8 cellular contexts compared by ENCODE assay signal in the genomic region with DNA sequence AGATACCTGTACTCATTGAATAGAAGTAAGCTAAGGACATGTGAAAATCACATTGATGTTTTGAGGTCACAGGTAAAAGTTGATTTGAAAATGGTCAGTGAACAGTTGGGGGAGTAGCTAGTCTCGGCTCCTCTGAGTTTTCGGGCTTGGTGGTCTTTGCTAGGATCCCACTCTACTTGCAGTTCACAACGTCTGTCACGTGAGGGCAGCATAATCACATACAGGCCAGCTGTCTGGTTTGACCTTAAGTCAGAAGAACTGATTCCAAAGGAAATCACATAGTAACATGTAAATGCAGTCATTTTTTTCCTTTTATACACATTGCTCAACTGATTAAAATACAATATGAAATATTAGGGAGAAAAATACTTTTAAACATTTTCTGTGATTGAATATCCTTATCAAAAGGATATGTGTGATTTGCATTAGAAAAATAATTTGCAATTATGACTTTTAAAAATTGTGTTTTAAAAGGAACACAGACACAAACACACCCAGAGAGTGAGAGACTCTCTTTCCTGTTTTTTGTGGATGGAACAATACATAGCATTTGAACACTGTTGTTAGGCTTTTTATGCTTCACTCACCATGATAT. TPM values are rescaled to one million over a fixed set of nuclear protein-coding genes. Genes with fewer than 3 reads are reported as not detected.
A peak's percentile ranks its signal among the peaks of the same experiment; 100 is the strongest.
DNase-seq lines count a peak whose midpoint lies in the region; ATAC-seq and TF ChIP-seq lines count a peak whose summit lies in the region.

No MANE protein-coding gene starts in this region.

- H3K4me1 ChIP-seq in thoracic aorta (ENCODE audit: control insufficient read depth in 1 of 2, low read depth in 2 of 2) = no peaks in the 10 kb centered on the region

- H3K36me3 ChIP-seq in thoracic aorta = no peaks in the 10 kb centered on the region

- no peaks in the 10 kb centered on the region for H3K27me3 ChIP-seq in thoracic aorta (replicated peaks; ENCODE audit: insufficient read depth)

- ATAC-seq in GM18519 (IDR thresholded peaks at IDR 0.05; ENCODE audit: low FRiP score, unreplicated experiment) (peak; percentile 73), HG03064 (IDR thresholded peaks at IDR 0.05; ENCODE audit: low read depth, unreplicated experiment) (peak; percentile 89), thoracic aorta (ENCODE audit: insufficient number of reproducible peaks, low FRiP score, low read depth) (peak; percentile 68)

- no peak overlapping the region for H3K4me3 ChIP-seq in epithelial cell of esophagus (ENCODE audit: low read length)
- no peak overlapping the region for H3K4me3 ChIP-seq in thoracic aorta

- TF ChIP-seq CTCF in epithelial cell of esophagus (IDR thresholded peaks at IDR 0.05; ENCODE audit: insufficient read depth, low read depth, low read length, missing control alignments) (peak; percentile 99), thoracic aorta (IDR thresholded peaks at IDR 0.05) (peak; percentile 75)

- H3K27ac ChIP-seq in thoracic aorta = no peak overlapping the region

- peak; percentile 74 for DNase-seq in AG20443 (ENCODE audit: low spot score)
- DNase-seq in NCI-H2227 (lab: John Stamatoyannopoulos, UW; ENCODE audit: unreplicated experiment) = peak; percentile 74
- DNase-seq in activated CD4-positive, alpha-beta T cell treated with anti-CD3 and anti-CD28 coated beads, Interleukin-2, amount 50 U/mL, for 1 hour = peak; percentile 25
- DNase-seq in epithelial cell of esophagus (ENCODE audit: low read depth) = peak; percentile 71
- peak; percentile 61 for DNase-seq in myocyte (ENCODE audit: low read depth)
- no peak for DNase-seq in thoracic aorta (ENCODE audit: low spot score)

- no peaks in the 10 kb centered on the region for H3K9me3 ChIP-seq in thoracic aorta

RNA-seq across cellular contexts. Expression of gene PDC, which starts 21.8 kb away (rescaled TPM):
- not detected in 2 replicates for total RNA-seq in myocyte
- polyA plus RNA-seq in myocyte (2012) = not detected
- not detected for total RNA-seq in thoracic aorta
